ENCODE assay signal across 26 cellular contexts in genomic region chr13:61994174-61994573, GRCh38.
"Had no signal": no experiment of that assay in that cellular context is flagged by ENCODE, and none has a peak within 500 bp of the region (broad histone marks: within the 10 kb centered on the region; RNA-seq: fewer than 3 reads in every experiment).

No MANE protein-coding gene starts in this region.

- DNase-seq: colonic mucosa; cortex of kidney; effector CD8-positive, alpha-beta T cell; effector memory CD8-positive, alpha-beta T cell; endodermal cell; erythroblast; esophagus squamous epithelium; foreskin fibroblast; foreskin melanocyte; gastrocnemius medialis; glutamatergic neuron; head of caudate nucleus; heart right ventricle; hippocampal formation; islet precursor cell; kidney; left cardiac atrium; left lung; left ventricle myocardium superior; lower lobe of right lung; mesenchymal stem cell; mucosa of descending colon; naive B cell had no signal

- H3K27me3 ChIP-seq: colonic mucosa, esophagus squamous epithelium, gastrocnemius medialis, heart right ventricle, left lung had no signal

- H3K4me1 Mint-ChIP-seq: endodermal cell, mesothelial cell of epicardium, naive B cell had no signal

- H3K27ac ChIP-seq: colonic mucosa, epithelial cell of prostate, esophagus squamous epithelium, gastrocnemius medialis, heart right ventricle, left lung, lower lobe of right lung had no signal

- H3K36me3 Mint-ChIP-seq: mesothelial cell of epicardium, naive B cell had no signal

- H3K4me3 Mint-ChIP-seq: dendritic cell treated with granulocyte-macrophage colony-stimulating factor and Interleukin-4, amounts not matched to agents 40 ng/mL and 50 ng/mL, for 4 days; effector memory CD8-positive, alpha-beta T cell; endodermal cell; mesothelial cell of epicardium; naive B cell had no signal

- H3K27ac Mint-ChIP-seq: dendritic cell treated with granulocyte-macrophage colony-stimulating factor and Interleukin-4, amounts not matched to agents 40 ng/mL and 50 ng/mL, for 4 days; effector memory CD8-positive, alpha-beta T cell; endodermal cell; mesothelial cell of epicardium; naive B cell had no signal

- H3K9me3 Mint-ChIP-seq: endodermal cell had no signal

- H3K27me3 Mint-ChIP-seq: dendritic cell treated with granulocyte-macrophage colony-stimulating factor and Interleukin-4, amounts not matched to agents 40 ng/mL and 50 ng/mL, for 4 days; effector memory CD8-positive, alpha-beta T cell; naive B cell had no signal

- H3K9me3 ChIP-seq: colonic mucosa, esophagus squamous epithelium, left lung, lower lobe of right lung had no signal

- H3K4me3 ChIP-seq: colonic mucosa, esophagus squamous epithelium, gastrocnemius medialis, heart right ventricle, left lung, lower lobe of right lung, mucosa of descending colon had no signal

- H3K4me1 ChIP-seq: colonic mucosa, esophagus squamous epithelium, gastrocnemius medialis, heart right ventricle, left lung, lower lobe of right lung had no signal

- H3K36me3 ChIP-seq: colonic mucosa, esophagus squamous epithelium, gastrocnemius medialis, heart right ventricle, left lung, lower lobe of right lung had no signal
